Comparison of ENCODE assay signal across 1 cellular context in genomic region chr3:170419301-170420087, GRCh38.
TF ChIP-seq lines count a peak whose summit lies in the region.

No MANE protein-coding gene starts in this region.

TF ChIP-seq in WTC11, 78 proteins besides CTCF, POLR2A, EP300 and RAD21 (continued from another document):
- TF ChIP-seq, protein P1, sequence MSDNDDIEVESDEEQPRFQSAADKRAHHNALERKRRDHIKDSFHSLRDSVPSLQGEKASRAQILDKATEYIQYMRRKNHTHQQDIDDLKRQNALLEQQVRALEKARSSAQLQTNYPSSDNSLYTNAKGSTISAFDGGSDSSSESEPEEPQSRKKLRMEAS (CRISPR knock-in tag; IDR thresholded peaks at IDR 0.05), result peak; percentile 86
- TF ChIP-seq, protein P2, sequence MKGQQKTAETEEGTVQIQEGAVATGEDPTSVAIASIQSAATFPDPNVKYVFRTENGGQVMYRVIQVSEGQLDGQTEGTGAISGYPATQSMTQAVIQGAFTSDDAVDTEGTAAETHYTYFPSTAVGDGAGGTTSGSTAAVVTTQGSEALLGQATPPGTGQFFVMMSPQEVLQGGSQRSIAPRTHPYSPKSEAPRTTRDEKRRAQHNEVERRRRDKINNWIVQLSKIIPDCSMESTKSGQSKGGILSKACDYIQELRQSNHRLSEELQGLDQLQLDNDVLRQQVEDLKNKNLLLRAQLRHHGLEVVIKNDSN (CRISPR knock-in tag; IDR thresholded peaks at IDR 0.05), result peak; percentile 49; the same call in 1 of the 2 replicates
- no peak for TF ChIP-seq PRRX2 (CRISPR knock-in tag; IDR thresholded peaks at IDR 0.05)
- 0 out of 2 replicates have a peak, but pooled peaks have one; percentile 65 for TF ChIP-seq MYBL2 (CRISPR knock-in tag; IDR thresholded peaks at IDR 0.05)
